In the genomic region with DNA sequence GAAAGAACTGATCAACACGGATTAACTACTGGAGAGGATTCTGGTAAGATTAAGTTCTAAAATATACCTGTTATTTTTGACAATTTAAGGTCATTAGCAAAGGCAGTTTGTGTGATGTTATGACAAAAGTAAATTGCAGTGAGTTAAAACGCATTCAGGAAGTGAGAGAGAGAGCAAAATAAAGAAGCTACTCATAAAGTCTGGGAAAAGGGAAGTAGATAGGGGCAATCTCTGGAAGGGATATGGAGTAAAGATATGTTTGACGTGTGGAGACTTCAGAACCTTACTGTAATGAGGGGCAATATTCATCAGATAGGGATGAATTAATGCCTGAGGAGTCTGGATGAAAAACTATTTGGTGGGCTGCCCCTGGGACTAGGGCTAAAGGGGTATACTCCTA, we compare ENCODE assay signal across 27 cellular contexts. TPM values are rescaled to one million over a fixed set of nuclear protein-coding genes. Genes with fewer than 3 reads are reported as not detected.
"Had no signal": no experiment of that assay in that cellular context is flagged by ENCODE, and none has a peak within 500 bp of the region (broad histone marks: within the 10 kb centered on the region; RNA-seq: fewer than 3 reads in every experiment).

No MANE protein-coding gene starts in this region.

- H3K27ac ChIP-seq: coronary artery, heart left ventricle, right atrium auricular region, stomach, thoracic aorta, transverse colon had no signal

- H3K4me3 Mint-ChIP-seq: endodermal cell; naive thymus-derived CD8-positive, alpha-beta T cell had no signal

- DNase-seq: effector CD4-positive, alpha-beta T cell; endodermal cell; heart left ventricle; hippocampal formation; mucosa of descending colon; naive thymus-derived CD8-positive, alpha-beta T cell; small intestine; stimulated activated CD4-positive, alpha-beta T cell treated with anti-CD3 and anti-CD28 coated beads, Interleukin-12 subunit alpha, Interleukin-12 subunit beta, amount 100 ng/mL, for 4 hours; stimulated activated naive CD4-positive, alpha-beta T cell; stomach; substantia nigra; transverse colon had no signal

- H3K27me3 ChIP-seq: heart left ventricle, right atrium auricular region, stomach, transverse colon had no signal

- H3K9me3 ChIP-seq: heart left ventricle, mucosa of descending colon, right atrium auricular region, stomach, thoracic aorta, transverse colon had no signal

- H3K4me1 Mint-ChIP-seq: naive thymus-derived CD8-positive, alpha-beta T cell had no signal

- H3K27ac Mint-ChIP-seq: endodermal cell; naive thymus-derived CD8-positive, alpha-beta T cell had no signal

- H3K4me3 ChIP-seq: coronary artery, heart left ventricle, mucosa of descending colon, right atrium auricular region, stomach, thoracic aorta, transverse colon had no signal

- H3K4me1 ChIP-seq: right atrium auricular region, stomach, transverse colon had no signal

- H3K36me3 Mint-ChIP-seq: naive thymus-derived CD8-positive, alpha-beta T cell had no signal

- H3K36me3 ChIP-seq: heart left ventricle, right atrium auricular region, stomach, thoracic aorta, transverse colon had no signal

RNA-seq across cellular contexts. Expression of a gene that starts 16.8 kb away (rescaled TPM):
- total RNA-seq: dermis microvascular lymphatic vessel endothelial cell; endodermal cell; endothelial cell of umbilical vein; fibroblast of lung; frontal cortex; glomerular endothelial cell; heart left ventricle; left lobe of liver; lower leg skin; mucosa of descending colon; naive thymus-derived CD8-positive, alpha-beta T cell; osteocyte; posterior vena cava; right atrium auricular region; stomach; thoracic aorta; transverse colon; urinary bladder had no signal
- polyA plus RNA-seq: endothelial cell of umbilical vein, esophagus, fibroblast of lung, heart left ventricle, neural cell, small intestine, urinary bladder had no signal

RNA-seq across cellular contexts. Expression of a gene that starts 45.9 kb away (rescaled TPM):
- total RNA-seq: dermis microvascular lymphatic vessel endothelial cell; endodermal cell; endothelial cell of umbilical vein; fibroblast of lung; frontal cortex; glomerular endothelial cell; heart left ventricle; lower leg skin; mucosa of descending colon; naive thymus-derived CD8-positive, alpha-beta T cell; osteocyte; posterior vena cava; right atrium auricular region; stomach; thoracic aorta; urinary bladder had no signal
- polyA plus RNA-seq: endothelial cell of umbilical vein; esophagus; fibroblast of lung; heart left ventricle; naive thymus-derived CD8-positive, alpha-beta T cell; neural cell; small intestine; stomach; urinary bladder had no signal
